Comparison of ENCODE assay signal across 15 cellular contexts in genomic region chr17:38720941-38721340, GRCh38.
"Had no signal": no experiment of that assay in that cellular context is flagged by ENCODE, and none has a peak within 500 bp of the region (broad histone marks: within the 10 kb centered on the region; RNA-seq: fewer than 3 reads in every experiment).

No MANE protein-coding gene starts in this region.

- H3K4me1 ChIP-seq: ascending aorta, pancreas had no signal

- H3K27me3 ChIP-seq: ascending aorta, dorsolateral prefrontal cortex, heart left ventricle, left lung, pancreas, SJCRH30, transverse colon had no signal

- H3K4me3 Mint-ChIP-seq: activated CD8-positive, alpha-beta T cell treated with anti-CD3 and anti-CD28 coated beads for 36 hours had no signal

- H3K9me3 Mint-ChIP-seq: activated CD8-positive, alpha-beta T cell treated with anti-CD3 and anti-CD28 coated beads for 36 hours had no signal

- ATAC-seq: activated CD8-positive, alpha-beta T cell treated with anti-CD3 and anti-CD28 coated beads for 36 hours; heart left ventricle; left lung; mucosa of descending colon; pancreas had no signal

- H3K27me3 Mint-ChIP-seq: activated CD8-positive, alpha-beta T cell treated with anti-CD3 and anti-CD28 coated beads for 36 hours had no signal

- H3K9me3 ChIP-seq: ascending aorta, heart left ventricle, left lung, mucosa of descending colon, pancreas, SJCRH30, transverse colon had no signal

- H3K4me3 ChIP-seq: ascending aorta, dorsolateral prefrontal cortex, heart left ventricle, left lung, mucosa of descending colon, pancreas, SJCRH30, transverse colon had no signal

- FAIRE-seq: keratinocyte, pancreas had no signal

- H3K27ac ChIP-seq: ascending aorta, left lung, pancreas, SJCRH30, transverse colon had no signal

- DNase-seq: activated CD4-positive, CD25-positive, alpha-beta regulatory T cell treated with anti-CD3 and anti-CD28 coated beads, Interleukin-2, amount 50 U/mL, for 72 hours; activated CD8-positive, alpha-beta memory T cell treated with anti-CD3 and anti-CD28 coated beads, Interleukin-2, amount 50 U/mL, for 4 hours; activated CD8-positive, alpha-beta T cell treated with anti-CD3 and anti-CD28 coated beads for 36 hours; activated effector memory CD4-positive, alpha-beta T cell treated with Interleukin-2 at 50 U/mL for 16 hours; dorsolateral prefrontal cortex; heart left ventricle; left lung; mucosa of descending colon; SJCRH30; SW 1271; T-helper 9 cell; transverse colon had no signal
